In genomic region chr16:71623597-71623996, GRCh38 we compare ENCODE assay signal across 1 cellular context.
TF ChIP-seq lines count a peak whose summit lies in the region.

No MANE protein-coding gene starts in this region.

TF ChIP-seq in HepG2, 621 proteins besides CTCF, POLR2A, EP300 and RAD21 (continued from another document and continues in another):
- TF ChIP-seq ZNF574 (CRISPR knock-in tag; IDR thresholded peaks at IDR 0.05) (peak; percentile 26; the same call in 1 of the 2 replicates), RARA (CRISPR knock-in tag; IDR thresholded peaks at IDR 0.05) (peak; percentile 64), ZNF451 (CRISPR knock-in tag; IDR thresholded peaks at IDR 0.05) (no peak), REPIN1 (CRISPR knock-in tag; IDR thresholded peaks at IDR 0.05; ENCODE audit: borderline replicate concordance, low read depth) (peak; percentile 52; the same call in 1 of the 2 replicates), IRF2 (CRISPR knock-in tag; IDR thresholded peaks at IDR 0.05) (peak; percentile 75), TARDBP (CRISPR knock-in tag; IDR thresholded peaks at IDR 0.05) (0 out of 2 replicates have a peak, but pooled peaks have one; percentile 58), MIXL1 (CRISPR knock-in tag; IDR thresholded peaks at IDR 0.05) (peak; percentile 67; the same call in 1 of the 2 replicates), ARID5B (CRISPR knock-in tag; IDR thresholded peaks at IDR 0.05) (peak; percentile 72), MXD4 (CRISPR knock-in tag; IDR thresholded peaks at IDR 0.05) (0 out of 2 replicates have a peak, but pooled peaks have one; percentile 59), THAP11 (CRISPR knock-in tag; IDR thresholded peaks at IDR 0.05) (0 out of 2 replicates have a peak, but pooled peaks have one; percentile 14), NFAT5 (CRISPR knock-in tag; IDR thresholded peaks at IDR 0.05) (no peak), ZNF333 (CRISPR knock-in tag; IDR thresholded peaks at IDR 0.05; ENCODE audit: borderline replicate concordance) (no peak), NR2F6 (IDR thresholded peaks at IDR 0.05) (no peak), NR2F6 (CRISPR knock-in tag; IDR thresholded peaks at IDR 0.05) (peak; percentile 42; the same call in 1 of the 2 replicates), TGIF2 (CRISPR knock-in tag; IDR thresholded peaks at IDR 0.05) (no peak), ETV5 (CRISPR knock-in tag; IDR thresholded peaks at IDR 0.05; ENCODE audit: borderline replicate concordance) (peak; percentile 48; the same call in 1 of the 2 replicates), UBTF (CRISPR knock-in tag; IDR thresholded peaks at IDR 0.05) (no peak), KLF9 (CRISPR knock-in tag; IDR thresholded peaks at IDR 0.05; ENCODE audit: low read depth) (no peak), NR2F2 (IDR thresholded peaks at IDR 0.05; ENCODE audit: borderline replicate concordance, low read depth) (peak; percentile 30; the same call in 1 of the 2 replicates), FOXA1 (IDR thresholded peaks at IDR 0.05) (no peak), FOXA1 (CRISPR knock-in tag; IDR thresholded peaks at IDR 0.05) (peak; percentile 83), MIER3 (CRISPR knock-in tag; IDR thresholded peaks at IDR 0.05; ENCODE audit: borderline replicate concordance) (no peak), ERF (CRISPR knock-in tag; IDR thresholded peaks at IDR 0.05) (0 out of 2 replicates have a peak, but pooled peaks have one; percentile 35), FOXP1 (IDR thresholded peaks at IDR 0.05) (0 out of 2 replicates have a peak, but pooled peaks have one; percentile 8), FOXP1 (CRISPR knock-in tag; IDR thresholded peaks at IDR 0.05) (peak; percentile 83), SOX13 (IDR thresholded peaks at IDR 0.05) (no peak), SOX13 (CRISPR knock-in tag; conservative IDR thresholded peaks at IDR 0.05 in 1 of 2, IDR thresholded peaks at IDR 0.05 in 1 of 2) (peak in 1 of 2 experiments; percentile 60; a peak in 2 of 4 replicates), SNAPC2 (CRISPR knock-in tag; IDR thresholded peaks at IDR 0.05) (peak; percentile 47; the same call in 1 of the 2 replicates), FOSL2 (CRISPR knock-in tag; IDR thresholded peaks at IDR 0.05) (no peak), GATAD2A (CRISPR knock-in tag; IDR thresholded peaks at IDR 0.05) (peak; percentile 44), FOXJ3 (CRISPR knock-in tag; IDR thresholded peaks at IDR 0.05; ENCODE audit: borderline replicate concordance) (peak; percentile 78), TEAD3 (CRISPR knock-in tag; optimal IDR thresholded peaks at IDR 0.05; ENCODE audit: borderline replicate concordance) (peak; percentile 53), DPF2 (CRISPR knock-in tag; IDR thresholded peaks at IDR 0.05; ENCODE audit: borderline replicate concordance, low read depth) (peak; percentile 54; the same call in 1 of the 2 replicates)
- TF ChIP-seq, protein P1, sequence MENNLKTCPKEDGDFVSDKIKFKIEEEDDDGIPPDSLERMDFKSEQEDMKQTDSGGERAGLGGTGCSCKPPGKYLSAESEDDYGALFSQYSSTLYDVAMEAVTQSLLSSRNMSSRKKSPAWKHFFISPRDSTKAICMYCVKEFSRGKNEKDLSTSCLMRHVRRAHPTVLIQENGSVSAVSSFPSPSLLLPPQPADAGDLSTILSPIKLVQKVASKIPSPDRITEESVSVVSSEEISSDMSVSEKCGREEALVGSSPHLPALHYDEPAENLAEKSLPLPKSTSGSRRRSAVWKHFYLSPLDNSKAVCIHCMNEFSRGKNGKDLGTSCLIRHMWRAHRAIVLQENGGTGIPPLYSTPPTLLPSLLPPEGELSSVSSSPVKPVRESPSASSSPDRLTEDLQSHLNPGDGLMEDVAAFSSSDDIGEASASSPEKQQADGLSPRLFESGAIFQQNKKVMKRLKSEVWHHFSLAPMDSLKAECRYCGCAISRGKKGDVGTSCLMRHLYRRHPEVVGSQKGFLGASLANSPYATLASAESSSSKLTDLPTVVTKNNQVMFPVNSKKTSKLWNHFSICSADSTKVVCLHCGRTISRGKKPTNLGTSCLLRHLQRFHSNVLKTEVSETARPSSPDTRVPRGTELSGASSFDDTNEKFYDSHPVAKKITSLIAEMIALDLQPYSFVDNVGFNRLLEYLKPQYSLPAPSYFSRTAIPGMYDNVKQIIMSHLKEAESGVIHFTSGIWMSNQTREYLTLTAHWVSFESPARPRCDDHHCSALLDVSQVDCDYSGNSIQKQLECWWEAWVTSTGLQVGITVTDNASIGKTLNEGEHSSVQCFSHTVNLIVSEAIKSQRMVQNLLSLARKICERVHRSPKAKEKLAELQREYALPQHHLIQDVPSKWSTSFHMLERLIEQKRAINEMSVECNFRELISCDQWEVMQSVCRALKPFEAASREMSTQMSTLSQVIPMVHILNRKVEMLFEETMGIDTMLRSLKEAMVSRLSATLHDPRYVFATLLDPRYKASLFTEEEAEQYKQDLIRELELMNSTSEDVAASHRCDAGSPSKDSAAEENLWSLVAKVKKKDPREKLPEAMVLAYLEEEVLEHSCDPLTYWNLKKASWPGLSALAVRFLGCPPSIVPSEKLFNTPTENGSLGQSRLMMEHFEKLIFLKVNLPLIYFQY (CRISPR knock-in tag; IDR thresholded peaks at IDR 0.05; ENCODE audit: borderline replicate concordance): 0 out of 2 replicates have a peak, but pooled peaks have one; percentile 21
- TF ChIP-seq, protein P2, sequence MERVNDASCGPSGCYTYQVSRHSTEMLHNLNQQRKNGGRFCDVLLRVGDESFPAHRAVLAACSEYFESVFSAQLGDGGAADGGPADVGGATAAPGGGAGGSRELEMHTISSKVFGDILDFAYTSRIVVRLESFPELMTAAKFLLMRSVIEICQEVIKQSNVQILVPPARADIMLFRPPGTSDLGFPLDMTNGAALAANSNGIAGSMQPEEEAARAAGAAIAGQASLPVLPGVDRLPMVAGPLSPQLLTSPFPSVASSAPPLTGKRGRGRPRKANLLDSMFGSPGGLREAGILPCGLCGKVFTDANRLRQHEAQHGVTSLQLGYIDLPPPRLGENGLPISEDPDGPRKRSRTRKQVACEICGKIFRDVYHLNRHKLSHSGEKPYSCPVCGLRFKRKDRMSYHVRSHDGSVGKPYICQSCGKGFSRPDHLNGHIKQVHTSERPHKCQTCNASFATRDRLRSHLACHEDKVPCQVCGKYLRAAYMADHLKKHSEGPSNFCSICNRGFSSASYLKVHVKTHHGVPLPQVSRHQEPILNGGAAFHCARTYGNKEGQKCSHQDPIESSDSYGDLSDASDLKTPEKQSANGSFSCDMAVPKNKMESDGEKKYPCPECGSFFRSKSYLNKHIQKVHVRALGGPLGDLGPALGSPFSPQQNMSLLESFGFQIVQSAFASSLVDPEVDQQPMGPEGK (CRISPR knock-in tag; IDR thresholded peaks at IDR 0.05): peak; percentile 27; the same call in 1 of the 2 replicates
- TF ChIP-seq, protein P3, sequence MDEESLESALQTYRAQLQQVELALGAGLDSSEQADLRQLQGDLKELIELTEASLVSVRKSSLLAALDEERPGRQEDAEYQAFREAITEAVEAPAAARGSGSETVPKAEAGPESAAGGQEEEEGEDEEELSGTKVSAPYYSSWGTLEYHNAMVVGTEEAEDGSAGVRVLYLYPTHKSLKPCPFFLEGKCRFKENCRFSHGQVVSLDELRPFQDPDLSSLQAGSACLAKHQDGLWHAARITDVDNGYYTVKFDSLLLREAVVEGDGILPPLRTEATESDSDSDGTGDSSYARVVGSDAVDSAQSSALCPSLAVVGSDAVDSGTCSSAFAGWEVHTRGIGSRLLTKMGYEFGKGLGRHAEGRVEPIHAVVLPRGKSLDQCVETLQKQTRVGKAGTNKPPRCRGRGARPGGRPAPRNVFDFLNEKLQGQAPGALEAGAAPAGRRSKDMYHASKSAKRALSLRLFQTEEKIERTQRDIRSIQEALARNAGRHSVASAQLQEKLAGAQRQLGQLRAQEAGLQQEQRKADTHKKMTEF (CRISPR knock-in tag; IDR thresholded peaks at IDR 0.05): peak; percentile 65
